In genomic region chr16:50265260-50265659, GRCh38 we compare ENCODE assay signal across 8 cellular contexts. TPM values are rescaled to one million over a fixed set of nuclear protein-coding genes. Genes with fewer than 3 reads are reported as not detected.
DNase-seq lines count a peak whose midpoint lies in the region; ATAC-seq and TF ChIP-seq lines count a peak whose summit lies in the region.

No MANE protein-coding gene starts in this region.

- H4K8ac ChIP-seq in trophoblast cell (ENCODE audit: low read depth, low read length): no peak overlapping the region

- H3K4me3 ChIP-seq in GM23338 (no peak overlapping the region), Panc1 (ENCODE audit: low read depth in 2 of 2, low read length in 2 of 2) (no peak overlapping the region), trophoblast cell (ENCODE audit: low read depth, low read length) (no peak overlapping the region), foreskin fibroblast (ENCODE audit: low read depth in 1 of 2, low read length in 2 of 2) (no peak overlapping the region)

- no TSS peak for BruUV-seq in Panc1 (replicated peaks; lab: Mats Ljungman, UMichigan)

- in situ Hi-C loops in Caki2 (cut with HindIII; ENCODE audit: low pct_unique_long_range_greater_than_20kb, low sequenced_read_pairs): no loop called here
- in situ Hi-C loops in Panc1 (cut with HindIII; ENCODE audit: low pct_unique_long_range_greater_than_20kb, low sequenced_read_pairs): no loop called here

- H3K4me1 Mint-ChIP-seq in GM23338 (peaks cover 14% of the 10 kb centered on the region), brain (peaks cover 42% of the 10 kb centered on the region)

- no peaks in the 10 kb centered on the region for H3F3A ChIP-seq in GM23338 (replicated peaks; ENCODE audit: low read depth)

- peaks cover 8% of the 10 kb centered on the region for H3K79me1 ChIP-seq in trophoblast cell (ENCODE audit: low read length)

- CTCF ChIA-PET in Panc1 (lab: Charles Lee): no interaction called here

- no peaks in the 10 kb centered on the region for H3K9me2 ChIP-seq in GM23338 (ENCODE audit: insufficient read depth)

- H3K4me1 ChIP-seq in GM23338 (ENCODE audit: insufficient read depth) (peaks cover 7% of the 10 kb centered on the region; the same call in 1 of the 2 replicates), Panc1 (ENCODE audit: control insufficient read depth, insufficient read depth, low read length) (peaks cover 6% of the 10 kb centered on the region; the same call in 1 of the 2 replicates), trophoblast cell (ENCODE audit: control insufficient read depth in 1 of 2, insufficient read depth in 2 of 2, low read length in 2 of 2) (peaks cover 11 to 16% of the 10 kb centered on the region in 2 experiments)

- no peaks in the 10 kb centered on the region for H4K20me1 ChIP-seq in GM23338 (replicated peaks; ENCODE audit: insufficient read depth)

- no peak overlapping the region for H3K14ac ChIP-seq in trophoblast cell (ENCODE audit: low read length)

- H4K12ac ChIP-seq in trophoblast cell (ENCODE audit: low read depth, low read length): no peak overlapping the region

- no peak overlapping the region for H2AK5ac ChIP-seq in trophoblast cell (ENCODE audit: low read length)

- H3K36me3 Mint-ChIP-seq in GM23338 (ENCODE audit: low read depth) (no peaks in the 10 kb centered on the region), brain (no peaks in the 10 kb centered on the region)

- H2BK120ac ChIP-seq in trophoblast cell (ENCODE audit: insufficient read depth, low read length, poor library complexity): no peak overlapping the region

- peak overlapping the region; percentile 86 for H2BK12ac ChIP-seq in trophoblast cell (ENCODE audit: low read length)

- DNase-seq in Caki2 (ENCODE audit: low read depth) (peak; percentile 33), GM23338 (ENCODE audit: low spot score) (no peak), Panc1 (ENCODE audit: low read depth, low spot score) (no peak), trophoblast cell (no peak), NCI-H2227 treated with DMSO at 0.1 percent for 48 hours (lab: John Stamatoyannopoulos, UW) (no peak), foreskin fibroblast (no peak)

- H3K23ac ChIP-seq in trophoblast cell (ENCODE audit: low read length): no peak overlapping the region

- H3K36me3 ChIP-seq in GM23338 (ENCODE audit: insufficient read depth) (no peaks in the 10 kb centered on the region), Panc1 (ENCODE audit: control insufficient read depth, insufficient read depth, low read length) (no peaks in the 10 kb centered on the region), trophoblast cell (ENCODE audit: control insufficient read depth in 1 of 2, insufficient read depth in 2 of 2, low read length in 2 of 2) (no peaks in the 10 kb centered on the region)

- POLR2A ChIA-PET in Panc1 (lab: Charles Lee): no interaction called here

- H3K9me3 ChIP-seq in Panc1 (ENCODE audit: control insufficient read depth, insufficient read depth, low read depth, low read length) (no peaks in the 10 kb centered on the region), trophoblast cell (ENCODE audit: insufficient read depth, low read depth, low read length) (no peaks in the 10 kb centered on the region)

- H3K18ac ChIP-seq in trophoblast cell (ENCODE audit: low read length): no peak overlapping the region

- intact Hi-C loops in Panc1 (cut with micrococcal nuclease; ENCODE audit: unreplicated experiment): no loop called here

- WGBS in trophoblast cell (ENCODE audit: extremely low coverage, insufficient coverage, insufficient read length): no CpG with 5 or more reads among the region's 2 CpGs

- H2AFZ ChIP-seq in GM23338: no peak overlapping the region
- H2AFZ ChIP-seq in trophoblast cell (ENCODE audit: insufficient read depth, low read length, poor library complexity): peak overlapping the region; percentile 5

- no peak overlapping the region for H3K9ac ChIP-seq in trophoblast cell (ENCODE audit: low read length)

- H3K27ac ChIP-seq in GM23338 (ENCODE audit: low read depth) (no peak overlapping the region), Panc1 (ENCODE audit: low read length) (no peak overlapping the region), trophoblast cell (ENCODE audit: low read depth, low read length) (no peak overlapping the region)

- H3K9me3 Mint-ChIP-seq in GM23338: no peaks in the 10 kb centered on the region
- peaks cover 0 to 2% (median 0%) of the 10 kb centered on the region in 5 experiments for H3K9me3 Mint-ChIP-seq in brain

- no peak overlapping the region for H3K4ac ChIP-seq in trophoblast cell (ENCODE audit: low read depth, low read length)

- no peaks in the 10 kb centered on the region for H3K79me2 ChIP-seq in GM23338 (replicated peaks; ENCODE audit: insufficient read depth)
- no peaks in the 10 kb centered on the region for H3K79me2 ChIP-seq in trophoblast cell (ENCODE audit: control insufficient read depth, insufficient read depth, low read length, poor library complexity)

- no peak overlapping the region for H2BK5ac ChIP-seq in trophoblast cell (ENCODE audit: low read depth, low read length, poor library complexity)

- peak overlapping the region; percentile 87 for H4K91ac ChIP-seq in trophoblast cell (ENCODE audit: low read depth, low read length)

- no peak overlapping the region for H3K4me3 Mint-ChIP-seq in GM23338
- no peak overlapping the region for H3K4me3 Mint-ChIP-seq in brain

- H3K4me2 ChIP-seq in GM23338 (no peak overlapping the region), trophoblast cell (ENCODE audit: low read length) (no peak overlapping the region)

- peaks cover 11% of the 10 kb centered on the region for H3K27me3 Mint-ChIP-seq in GM23338 (ENCODE audit: insufficient read depth, low read depth, poor library complexity)
- peaks cover 20% of the 10 kb centered on the region for H3K27me3 Mint-ChIP-seq in brain

- ATAC-seq in GM23338: peak; percentile 54
- ATAC-seq in Panc1: peak; percentile 69
- ATAC-seq in GM18907 (IDR thresholded peaks at IDR 0.05; ENCODE audit: unreplicated experiment): no peak

- no peaks in the 10 kb centered on the region for H3K27me3 ChIP-seq in GM23338 (ENCODE audit: insufficient read depth)
- no peaks in the 10 kb centered on the region for H3K27me3 ChIP-seq in Panc1 (ENCODE audit: control insufficient read depth, insufficient read depth, low read length)
- no peaks in the 10 kb centered on the region for H3K27me3 ChIP-seq in trophoblast cell (ENCODE audit: insufficient read depth, low read length)

- H3K27ac Mint-ChIP-seq in GM23338: no peak overlapping the region
- H3K27ac Mint-ChIP-seq in brain: peak overlapping the region in 3 of 5 experiments; percentile 33 to 79 (median 55)

- TF ChIP-seq CTCF in GM23338 (conservative IDR thresholded peaks at IDR 0.05; ENCODE audit: low read depth in 2 of 2): peak in 1 of 2 experiments; percentile 40; a peak in 3 of 4 replicates
- no peak; the same call in 1 of the 2 replicates for TF ChIP-seq CTCF in Panc1 (IDR thresholded peaks at IDR 0.05)
- TF ChIP-seq CTCF in brain (conservative IDR thresholded peaks at IDR 0.05): no peak
- TF ChIP-seq CTCF in foreskin fibroblast (IDR thresholded peaks at IDR 0.05; ENCODE audit: low read depth, low read length): no peak

TF ChIP-seq in GM23338, 12 proteins besides CTCF, POLR2A, EP300 and RAD21 (continues in another document):
- TF ChIP-seq NANOG (IDR thresholded peaks at IDR 0.05; ENCODE audit: borderline replicate concordance) (no peak), CREB1 (CRISPR knock-in tag; IDR thresholded peaks at IDR 0.05; ENCODE audit: low read depth) (no peak), ZNF331 (CRISPR knock-in tag; IDR thresholded peaks at IDR 0.05; ENCODE audit: low read depth) (no peak), STAT1 (IDR thresholded peaks at IDR 0.05; ENCODE audit: unreplicated experiment) (no peak), EZH2phosphoT487 (IDR thresholded peaks at IDR 0.05; ENCODE audit: unreplicated experiment) (no peak), ZNF114 (CRISPR knock-in tag; IDR thresholded peaks at IDR 0.05) (no peak)

RNA-seq across cellular contexts. Expression of gene ADCY7, which starts 1.1 kb away (rescaled TPM):
- 13.3 and 30.2 TPM in 2 replicates for total RNA-seq in Caki2 (2014; rRNA removed; shearing (Covaris generic); ENCODE audit: low replicate concordance)
- total RNA-seq in GM23338 (2014; rRNA removed; shearing (Covaris generic)): 10.5 and 10.8 TPM in 2 replicates
- polyA plus RNA-seq in GM23338 (2016; fragmentation: Nextera tagmentation; extraction: Ambion mirVana): 2.4 and 2.5 TPM in 2 replicates
- total RNA-seq in Panc1 (2021; ENCODE audit: unreplicated experiment): 6.3 TPM
- polyA plus RNA-seq in Panc1 (2012; ENCODE audit: insufficient read length): 8.9 TPM
- polyA plus RNA-seq in brain (ENCODE audit: insufficient read depth, low read depth, low replicate concordance): 0.66 TPM
- polyA plus RNA-seq in trophoblast cell (2013): 5.7 and 6.0 TPM in 2 replicates
